1 cellular context compared by ENCODE assay signal in the genomic region with DNA sequence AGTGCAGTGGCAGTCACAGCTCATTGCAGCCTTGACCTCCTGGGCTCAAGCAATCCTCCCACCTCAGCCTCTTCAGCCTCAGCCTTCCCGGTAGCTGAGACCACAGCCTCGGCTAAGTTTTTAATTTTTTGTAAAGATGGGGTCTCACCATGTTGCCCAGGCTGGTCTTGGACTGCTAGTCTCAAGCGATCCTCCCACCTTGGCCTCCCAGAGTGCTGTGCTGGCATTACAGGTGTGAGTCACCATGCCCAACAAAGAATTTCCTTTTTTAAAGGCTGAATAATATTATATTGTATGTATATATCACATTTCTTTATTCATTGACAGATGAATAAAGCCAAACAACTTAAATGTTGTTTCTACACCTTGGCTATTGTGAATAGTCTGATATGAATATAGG.
TF ChIP-seq lines count a peak whose summit lies in the region.

No MANE protein-coding gene starts in this region.

TF ChIP-seq in HepG2, 621 proteins besides CTCF, POLR2A, EP300 and RAD21:
- TF ChIP-seq ZNF510 (CRISPR knock-in tag; IDR thresholded peaks at IDR 0.05; ENCODE audit: low read depth) (no peak), YEATS2 (CRISPR knock-in tag; IDR thresholded peaks at IDR 0.05; ENCODE audit: borderline replicate concordance) (no peak), SMARCE1 (IDR thresholded peaks at IDR 0.05; ENCODE audit: borderline replicate concordance) (no peak)
